Comparison of ENCODE assay signal across 9 cellular contexts in the genomic region with DNA sequence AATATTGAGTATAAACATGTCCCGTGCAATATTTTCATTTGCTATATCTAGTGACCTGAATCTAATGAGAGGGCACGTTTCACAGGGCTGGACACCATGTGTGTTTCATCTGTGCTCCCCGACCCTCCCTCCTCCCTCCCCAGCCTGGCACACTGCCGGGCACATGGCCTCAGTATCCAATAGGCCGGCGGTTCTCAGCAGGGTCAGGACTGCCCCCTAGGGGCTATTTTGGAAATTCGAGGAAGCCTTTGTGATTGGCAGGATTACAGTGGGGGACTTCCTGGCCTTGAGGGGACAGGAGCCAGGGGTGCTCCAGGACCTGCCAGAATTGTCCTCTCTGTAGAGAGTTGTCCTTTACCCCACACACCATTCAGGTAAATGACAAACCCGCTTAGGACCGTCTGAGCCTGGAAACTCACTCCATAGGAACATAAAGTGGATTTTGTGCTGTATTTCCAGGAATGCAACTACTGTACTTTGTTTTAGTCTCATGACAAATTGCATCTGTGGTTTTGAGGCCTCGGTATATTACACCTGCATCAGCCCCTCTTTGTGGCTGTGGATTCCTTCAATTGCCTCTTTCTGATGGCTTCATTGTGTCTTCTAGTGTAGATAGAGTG.
DNase-seq lines count a peak whose midpoint lies in the region; ATAC-seq and TF ChIP-seq lines count a peak whose summit lies in the region.
"Had no signal": no experiment of that assay in that cellular context is flagged by ENCODE, and none has a peak within 500 bp of the region (broad histone marks: within the 10 kb centered on the region; RNA-seq: fewer than 3 reads in every experiment).

No MANE protein-coding gene starts in this region.

- no peaks in the 10 kb centered on the region for H4K20me1 ChIP-seq in mammary epithelial cell (ENCODE audit: insufficient read depth, low read length)

- H3K4me3 ChIP-seq in A673 (ENCODE audit: low read depth, low read length, poor library complexity, severe bottlenecking): no peak overlapping the region
- H3K4me3 ChIP-seq in mammary epithelial cell (replicated peaks in 1 of 3; ENCODE audit: insufficient read depth in 1 of 3, low read depth in 2 of 3, low read length in 3 of 3): no peak overlapping the region
- H3K4me3 ChIP-seq in mesenchymal stem cell (ENCODE audit: insufficient read depth in 1 of 2, low read depth in 1 of 2, low read length in 2 of 2): no peak overlapping the region
- H3K4me3 ChIP-seq: thoracic aorta had no signal

- no peak overlapping the region for H2AK5ac ChIP-seq in mesenchymal stem cell (ENCODE audit: low read length, severe bottlenecking)

- H3K9ac ChIP-seq in mammary epithelial cell (ENCODE audit: insufficient read depth, low read length) (no peak overlapping the region), mesenchymal stem cell (ENCODE audit: low read length) (no peak overlapping the region)

- no peak overlapping the region for H3K4me2 ChIP-seq in mammary epithelial cell (ENCODE audit: insufficient read depth, low read depth, low read length)
- no peak overlapping the region for H3K4me2 ChIP-seq in mesenchymal stem cell (ENCODE audit: low read length, poor library complexity, severe bottlenecking)

- H2BK120ac ChIP-seq in mesenchymal stem cell (ENCODE audit: low read depth, low read length): no peak overlapping the region

- in situ Hi-C loops in mammary epithelial cell (cut with MboI; ENCODE audit: low sequenced_read_pairs in 2 of 2): no loop called here

- no peak overlapping the region for H2BK5ac ChIP-seq in mesenchymal stem cell (ENCODE audit: low read depth, low read length, poor library complexity, severe bottlenecking)

- POLR2A ChIA-PET in A673 (lab: Charles Lee; ENCODE audit: low non-redundant PET): no interaction called here

- H4K91ac ChIP-seq in mesenchymal stem cell (ENCODE audit: low read length): no peak overlapping the region

- BruUV-seq in A673 (replicated peaks; lab: Mats Ljungman, UMichigan): no TSS peak
- no TSS peak for BruUV-seq in mammary epithelial cell (replicated peaks; lab: Mats Ljungman, UMichigan)

- H3K36me3 ChIP-seq in A673 (ENCODE audit: insufficient read depth, low read length, poor library complexity, severe bottlenecking) (no peaks in the 10 kb centered on the region), mammary epithelial cell (ENCODE audit: insufficient read depth, low read length) (no peaks in the 10 kb centered on the region), mesenchymal stem cell (ENCODE audit: control insufficient read depth in 1 of 2, insufficient read depth in 2 of 2, low read depth in 1 of 2, low read length in 2 of 2) (no peaks in the 10 kb centered on the region)
- H3K36me3 ChIP-seq: thoracic aorta had no signal

- H3K9me3 ChIP-seq in A673 (ENCODE audit: low read depth, low read length, poor library complexity, severe bottlenecking) (no peaks in the 10 kb centered on the region), mammary epithelial cell (replicated peaks; ENCODE audit: insufficient read depth, low read length) (no peaks in the 10 kb centered on the region), mesenchymal stem cell (ENCODE audit: control insufficient read depth, low read length) (no peaks in the 10 kb centered on the region)
- H3K9me3 ChIP-seq: thoracic aorta had no signal

- H3K4me1 ChIP-seq in A673 (ENCODE audit: insufficient read depth, low read length, poor library complexity, severe bottlenecking): peaks cover 8% of the 10 kb centered on the region
- peaks cover 9% of the 10 kb centered on the region for H3K4me1 ChIP-seq in mammary epithelial cell (ENCODE audit: insufficient read depth, low read length)
- H3K4me1 ChIP-seq in mesenchymal stem cell (ENCODE audit: control insufficient read depth, insufficient read depth, low read depth, low read length): peaks cover 3% of the 10 kb centered on the region

- no peak overlapping the region for H4K8ac ChIP-seq in mesenchymal stem cell (ENCODE audit: low read length)

- no peak overlapping the region for H3K18ac ChIP-seq in mesenchymal stem cell (ENCODE audit: low read depth in 1 of 2, low read length in 2 of 2)

- intact Hi-C loops in A673 (cut with micrococcal nuclease; ENCODE audit: unreplicated experiment) (loop anchor here (5.0 kb wide), 3 partner anchors 97 to 338 kb away; no protein-coding TSS in a partner anchor), mammary epithelial cell (cut with micrococcal nuclease) (loop anchor here (1.0 kb wide), 1 partner anchor 169 kb away; no protein-coding TSS in a partner anchor)

- H2BK12ac ChIP-seq in mesenchymal stem cell (ENCODE audit: low read length in 2 of 2): no peak overlapping the region

- DNase-seq in A673 (ENCODE audit: low spot score) (peak; percentile 81), NCI-H460 (ENCODE audit: extremely low read depth, low read depth) (peak; percentile 43), mammary epithelial cell (no peak), mesenchymal stem cell (peak; percentile 4), omental fat pad (ENCODE audit: low spot score) (no peak), NCI-H1436 treated with DMSO at 0.1 percent for 48 hours (lab: John Stamatoyannopoulos, UW) (no peak)

- no peak overlapping the region for H3K14ac ChIP-seq in mesenchymal stem cell (ENCODE audit: low read length in 2 of 2)

- 53% methylated on average over 9 of the region's 10 CpGs for WGBS in mammary epithelial cell (ENCODE audit: low coverage, missing lambda C conversion rate)
- 78% methylated on average over 7 of the region's 10 CpGs for WGBS in mesenchymal stem cell

- no peaks in the 10 kb centered on the region for H3K79me1 ChIP-seq in mesenchymal stem cell (replicated peaks; ENCODE audit: low read length, poor library complexity, severe bottlenecking)

- H2AFZ ChIP-seq in mammary epithelial cell (ENCODE audit: low read depth, low read length) (no peak overlapping the region), mesenchymal stem cell (ENCODE audit: low read depth, low read length) (no peak overlapping the region)

- H2BK15ac ChIP-seq in mesenchymal stem cell (ENCODE audit: low read depth, poor library complexity, severe bottlenecking): no peak overlapping the region

- CTCF ChIA-PET in A673 (lab: Charles Lee) (no interaction called here), mammary epithelial cell (lab: Charles Lee; ENCODE audit: low non-redundant PET) (no interaction called here)

- H3K27me3 ChIP-seq in A673 (replicated peaks; ENCODE audit: insufficient read depth, low read depth, low read length, poor library complexity): no peaks in the 10 kb centered on the region
- peaks cover 1% of the 10 kb centered on the region for H3K27me3 ChIP-seq in mammary epithelial cell (ENCODE audit: insufficient read depth, low read length)
- peaks cover 11 to 45% of the 10 kb centered on the region in 2 experiments for H3K27me3 ChIP-seq in mesenchymal stem cell (ENCODE audit: control insufficient read depth in 1 of 2, insufficient read depth in 1 of 2, low read length in 2 of 2)

- no peak overlapping the region for H3K4ac ChIP-seq in mesenchymal stem cell (ENCODE audit: low read depth in 1 of 2, low read length in 2 of 2)

- H3K23ac ChIP-seq in mesenchymal stem cell (ENCODE audit: low read length in 2 of 2): no peak overlapping the region

- no peaks in the 10 kb centered on the region for H3K79me2 ChIP-seq in mammary epithelial cell (ENCODE audit: insufficient read depth, low read length)

- dilution Hi-C loops in mammary epithelial cell (cut with HindIII; ENCODE audit: low sequenced_read_pairs): no loop called here

- H3K27ac ChIP-seq in A673 (ENCODE audit: low read depth, low read length, poor library complexity, severe bottlenecking) (peak overlapping the region; percentile 4), mammary epithelial cell (ENCODE audit: insufficient read depth, low read depth, low read length) (no peak overlapping the region), mesenchymal stem cell (ENCODE audit: low read length, poor library complexity, severe bottlenecking) (no peak overlapping the region)
- H3K27ac ChIP-seq: thoracic aorta had no signal

- ATAC-seq in GM21390 (IDR thresholded peaks at IDR 0.05; ENCODE audit: unreplicated experiment) (no peak), omental fat pad (ENCODE audit: low FRiP score) (no peak)

- TF ChIP-seq CTCF in A673 (conservative IDR thresholded peaks at IDR 0.05; ENCODE audit: low read depth, low read length): peak; percentile 83
- TF ChIP-seq CTCF in GM12874 (IDR thresholded peaks at IDR 0.05; ENCODE audit: insufficient read depth, low read depth, low read length): peak; percentile 67
- peak; percentile 39 to 61 for TF ChIP-seq CTCF in mammary epithelial cell (conservative IDR thresholded peaks at IDR 0.05 in 1 of 2, IDR thresholded peaks at IDR 0.05 in 1 of 2; ENCODE audit: extremely low read depth in 1 of 2, insufficient read depth in 1 of 2, low read depth in 1 of 2, low read length in 2 of 2)
- no peak for TF ChIP-seq CTCF in omental fat pad (IDR thresholded peaks at IDR 0.05)

Comparison
In these comparisons a context has a peak if more than half of its experiments do, and no peak if none do; other contexts are left out.
1. DNase-seq: peak in A673 (single experiment), NCI-H460 (single experiment) and mesenchymal stem cell (single experiment); none in mammary epithelial cell (single experiment), omental fat pad (single experiment) and NCI-H1436 treated with DMSO at 0.1 percent for 48 hours (single experiment).
2. CTCF ChIP-seq: peak in A673 (single experiment), GM12874 (single experiment) and mammary epithelial cell (2 of 2); none in omental fat pad (0 of 3).